Comparison of ENCODE assay signal across 1 cellular context in the genomic region with DNA sequence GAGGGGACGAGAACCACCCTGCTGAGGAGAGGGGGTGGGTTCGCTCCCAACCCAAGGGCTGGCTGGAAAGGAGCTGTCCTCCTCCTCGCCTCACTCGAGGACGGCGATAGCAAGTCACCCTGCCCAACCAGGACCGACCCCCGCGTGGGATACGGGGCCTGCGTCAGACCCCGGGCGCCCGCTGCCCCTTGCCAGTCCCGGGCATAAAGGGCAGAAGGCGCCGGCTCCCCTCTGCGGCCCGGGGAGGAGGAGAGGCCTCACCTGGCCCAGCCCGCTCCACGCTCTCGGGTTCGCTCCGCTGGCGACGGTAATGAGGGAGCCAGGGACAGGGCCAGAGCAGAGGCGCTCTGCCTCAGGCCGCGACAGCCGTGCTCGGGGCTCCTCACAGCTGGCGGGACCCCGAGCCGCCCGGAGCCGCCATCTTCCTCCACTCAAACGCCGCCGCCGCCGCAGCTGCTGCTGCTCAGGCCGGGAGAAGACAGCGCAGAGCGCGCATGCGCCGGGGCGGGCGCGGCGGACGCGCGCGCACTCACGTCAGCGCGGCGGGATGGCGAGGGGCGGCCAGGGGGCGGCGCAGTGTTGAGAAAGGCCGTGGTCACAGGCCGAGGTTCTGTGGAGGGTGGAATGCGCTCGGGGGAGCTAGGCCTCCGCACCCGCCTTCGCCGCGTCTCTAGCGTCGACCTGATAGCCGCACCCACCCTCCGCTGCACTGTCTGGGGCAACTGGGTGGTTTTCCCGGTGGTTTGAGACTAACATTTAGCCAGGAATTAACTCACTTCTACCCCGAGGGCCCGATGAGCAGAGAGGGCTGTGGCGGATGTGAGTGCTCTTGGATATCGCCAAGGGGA.
TF ChIP-seq lines count a peak whose summit lies in the region.

FBXO42 (minus strand) TSS at position 487 of the 848 bp plus-strand sequence. CDS start 37,062 bp downstream, outside the sequence.

TF ChIP-seq in K562, 482 proteins besides CTCF, POLR2A, EP300 and RAD21 (continued from another document and continues in another):
- TF ChIP-seq ZBTB8A (IDR thresholded peaks at IDR 0.05; ENCODE audit: partially characterized antibody) (no peak), MYBL2 (IDR thresholded peaks at IDR 0.05; ENCODE audit: low read depth) (no peak), MYBL2 (CRISPR knock-in tag; IDR thresholded peaks at IDR 0.05; ENCODE audit: borderline replicate concordance) (no peak), FIP1L1 (IDR thresholded peaks at IDR 0.05; ENCODE audit: low read depth, low read length, poor library complexity, severe bottlenecking) (peak; percentile 90), HMBOX1 (IDR thresholded peaks at IDR 0.05) (no peak), HOXB6 (CRISPR knock-in tag; IDR thresholded peaks at IDR 0.05; ENCODE audit: borderline replicate concordance) (no peak), MAFG (tag; conservative IDR thresholded peaks at IDR 0.05) (no peak), ZSCAN29 (IDR thresholded peaks at IDR 0.05) (no peak), NR4A1 (CRISPR knock-in tag; IDR thresholded peaks at IDR 0.05) (no peak), NR4A1 (tag; IDR thresholded peaks at IDR 0.05) (peak; percentile 73; the same call in 1 of the 2 replicates), NCOA6 (IDR thresholded peaks at IDR 0.05) (no peak), FUS (optimal IDR thresholded peaks at IDR 0.05; ENCODE audit: low read depth, low read length) (peak; percentile 89), ZNF644 (tag; IDR thresholded peaks at IDR 0.05; ENCODE audit: low read depth) (no peak), ILK (tag; IDR thresholded peaks at IDR 0.05; ENCODE audit: borderline replicate concordance, low read depth) (no peak), POLR2AphosphoS5 (IDR thresholded peaks at IDR 0.05; ENCODE audit: control insufficient read depth, insufficient read depth, low read depth, low read length) (peak; percentile 80), CGGBP1 (CRISPR knock-in tag; IDR thresholded peaks at IDR 0.05) (peak; percentile 76; the same call in 1 of the 2 replicates), CEBPG (CRISPR knock-in tag; IDR thresholded peaks at IDR 0.05) (peak; percentile 31), CEBPG (tag; conservative IDR thresholded peaks at IDR 0.05 in 1 of 2, IDR thresholded peaks at IDR 0.05 in 1 of 2) (peak in 1 of 2 experiments; percentile 51; a peak in 2 of 4 replicates), ZNF263 (CRISPR knock-in tag; IDR thresholded peaks at IDR 0.05; ENCODE audit: borderline replicate concordance) (peak; percentile 57; the same call in 1 of the 2 replicates), ZNF174 (CRISPR knock-in tag; IDR thresholded peaks at IDR 0.05) (no peak), KLF1 (tag; IDR thresholded peaks at IDR 0.05) (peak; percentile 32; the same call in 1 of the 2 replicates), ZFX (CRISPR knock-in tag; IDR thresholded peaks at IDR 0.05) (peak; percentile 99), CHAMP1 (IDR thresholded peaks at IDR 0.05) (no peak), SLC30A9 (CRISPR knock-in tag; IDR thresholded peaks at IDR 0.05) (no peak), CCNT2 (IDR thresholded peaks at IDR 0.05; ENCODE audit: borderline replicate concordance, extremely low read depth, insufficient read length, low read depth, low read length) (peak; percentile 93), PTTG1 (tag; IDR thresholded peaks at IDR 0.05; ENCODE audit: low read depth) (no peak), ATF2 (CRISPR knock-in tag; IDR thresholded peaks at IDR 0.05) (no peak), DDX20 (tag; IDR thresholded peaks at IDR 0.05; ENCODE audit: low read depth) (no peak), JUND (IDR thresholded peaks at IDR 0.05; ENCODE audit: borderline replicate concordance, low read depth, low read length) (peak; percentile 74), JUND (tag; IDR thresholded peaks at IDR 0.05; ENCODE audit: borderline replicate concordance, low read depth, low read length) (peak; percentile 42; the same call in 1 of the 3 replicates), ZNF707 (CRISPR knock-in tag; conservative IDR thresholded peaks at IDR 0.05) (0 out of 2 replicates have a peak, but pooled peaks have one; percentile 34), HNRNPLL (IDR thresholded peaks at IDR 0.05; ENCODE audit: low read depth, low read length, poor library complexity, severe bottlenecking) (peak; percentile 81), ARID1B (IDR thresholded peaks at IDR 0.05) (peak; percentile 58; the same call in 1 of the 2 replicates), ZBTB12 (CRISPR knock-in tag; IDR thresholded peaks at IDR 0.05) (peak; percentile 82), SP2 (IDR thresholded peaks at IDR 0.05; ENCODE audit: extremely low read depth, low read depth, low read length, poor library complexity, severe bottlenecking) (no peak), SMARCC2 (IDR thresholded peaks at IDR 0.05; ENCODE audit: low read depth) (peak; percentile 59; the same call in 1 of the 2 replicates), SIN3A (IDR thresholded peaks at IDR 0.05; ENCODE audit: borderline replicate concordance in 2 of 2, control insufficient read depth in 1 of 2, low read depth in 2 of 2, low read length in 2 of 2) (peak; percentile 0 to 73; a peak in 2 of 4 replicates), PHF21A (IDR thresholded peaks at IDR 0.05; ENCODE audit: borderline replicate concordance, low read depth) (no peak), BRD4 (IDR thresholded peaks at IDR 0.05) (no peak), MCM2 (IDR thresholded peaks at IDR 0.05; ENCODE audit: low read depth) (no peak), FOXM1 (IDR thresholded peaks at IDR 0.05; ENCODE audit: low read depth) (no peak), FOXM1 (CRISPR knock-in tag; IDR thresholded peaks at IDR 0.05; ENCODE audit: low read depth) (no peak; the same call in 1 of the 2 replicates), TOE1 (IDR thresholded peaks at IDR 0.05; ENCODE audit: borderline replicate concordance) (0 out of 2 replicates have a peak, but pooled peaks have one; percentile 67), TOE1 (CRISPR knock-in tag; IDR thresholded peaks at IDR 0.05; ENCODE audit: borderline replicate concordance, low read depth) (no peak), ZNF561 (CRISPR knock-in tag; conservative IDR thresholded peaks at IDR 0.05) (no peak; the same call in 1 of the 2 replicates), TARDBP (IDR thresholded peaks at IDR 0.05) (peak; percentile 73)
- TF ChIP-seq, protein P1, sequence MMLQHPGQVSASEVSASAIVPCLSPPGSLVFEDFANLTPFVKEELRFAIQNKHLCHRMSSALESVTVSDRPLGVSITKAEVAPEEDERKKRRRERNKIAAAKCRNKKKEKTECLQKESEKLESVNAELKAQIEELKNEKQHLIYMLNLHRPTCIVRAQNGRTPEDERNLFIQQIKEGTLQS (IDR thresholded peaks at IDR 0.05): no peak
- TF ChIP-seq, protein P1 (CRISPR knock-in tag; conservative IDR thresholded peaks at IDR 0.05): peak; percentile 47; the same call in 1 of the 2 replicates
- TF ChIP-seq, protein P2, sequence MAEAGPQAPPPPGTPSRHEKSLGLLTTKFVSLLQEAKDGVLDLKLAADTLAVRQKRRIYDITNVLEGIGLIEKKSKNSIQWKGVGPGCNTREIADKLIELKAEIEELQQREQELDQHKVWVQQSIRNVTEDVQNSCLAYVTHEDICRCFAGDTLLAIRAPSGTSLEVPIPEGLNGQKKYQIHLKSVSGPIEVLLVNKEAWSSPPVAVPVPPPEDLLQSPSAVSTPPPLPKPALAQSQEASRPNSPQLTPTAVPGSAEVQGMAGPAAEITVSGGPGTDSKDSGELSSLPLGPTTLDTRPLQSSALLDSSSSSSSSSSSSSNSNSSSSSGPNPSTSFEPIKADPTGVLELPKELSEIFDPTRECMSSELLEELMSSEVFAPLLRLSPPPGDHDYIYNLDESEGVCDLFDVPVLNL (CRISPR knock-in tag; IDR thresholded peaks at IDR 0.05; ENCODE audit: low read depth): no peak
- TF ChIP-seq, protein P3, sequence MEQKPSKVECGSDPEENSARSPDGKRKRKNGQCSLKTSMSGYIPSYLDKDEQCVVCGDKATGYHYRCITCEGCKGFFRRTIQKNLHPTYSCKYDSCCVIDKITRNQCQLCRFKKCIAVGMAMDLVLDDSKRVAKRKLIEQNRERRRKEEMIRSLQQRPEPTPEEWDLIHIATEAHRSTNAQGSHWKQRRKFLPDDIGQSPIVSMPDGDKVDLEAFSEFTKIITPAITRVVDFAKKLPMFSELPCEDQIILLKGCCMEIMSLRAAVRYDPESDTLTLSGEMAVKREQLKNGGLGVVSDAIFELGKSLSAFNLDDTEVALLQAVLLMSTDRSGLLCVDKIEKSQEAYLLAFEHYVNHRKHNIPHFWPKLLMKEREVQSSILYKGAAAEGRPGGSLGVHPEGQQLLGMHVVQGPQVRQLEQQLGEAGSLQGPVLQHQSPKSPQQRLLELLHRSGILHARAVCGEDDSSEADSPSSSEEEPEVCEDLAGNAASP (IDR thresholded peaks at IDR 0.05): no peak
- TF ChIP-seq, protein P4, sequence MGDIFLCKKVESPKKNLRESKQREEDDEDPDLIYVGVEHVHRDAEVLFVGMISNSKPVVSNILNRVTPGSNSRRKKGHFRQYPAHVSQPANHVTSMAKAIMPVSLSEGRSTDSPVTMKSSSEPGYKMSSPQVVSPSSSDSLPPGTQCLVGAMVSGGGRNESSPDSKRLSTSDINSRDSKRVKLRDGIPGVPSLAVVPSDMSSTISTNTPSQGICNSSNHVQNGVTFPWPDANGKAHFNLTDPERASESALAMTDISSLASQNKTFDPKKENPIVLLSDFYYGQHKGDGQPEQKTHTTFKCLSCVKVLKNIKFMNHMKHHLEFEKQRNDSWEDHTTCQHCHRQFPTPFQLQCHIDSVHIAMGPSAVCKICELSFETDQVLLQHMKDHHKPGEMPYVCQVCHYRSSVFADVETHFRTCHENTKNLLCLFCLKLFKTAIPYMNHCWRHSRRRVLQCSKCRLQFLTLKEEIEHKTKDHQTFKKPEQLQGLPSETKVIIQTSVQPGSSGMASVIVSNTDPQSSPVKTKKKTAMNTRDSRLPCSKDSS (IDR thresholded peaks at IDR 0.05; ENCODE audit: low read depth, partially characterized antibody): no peak
- TF ChIP-seq, protein P5, sequence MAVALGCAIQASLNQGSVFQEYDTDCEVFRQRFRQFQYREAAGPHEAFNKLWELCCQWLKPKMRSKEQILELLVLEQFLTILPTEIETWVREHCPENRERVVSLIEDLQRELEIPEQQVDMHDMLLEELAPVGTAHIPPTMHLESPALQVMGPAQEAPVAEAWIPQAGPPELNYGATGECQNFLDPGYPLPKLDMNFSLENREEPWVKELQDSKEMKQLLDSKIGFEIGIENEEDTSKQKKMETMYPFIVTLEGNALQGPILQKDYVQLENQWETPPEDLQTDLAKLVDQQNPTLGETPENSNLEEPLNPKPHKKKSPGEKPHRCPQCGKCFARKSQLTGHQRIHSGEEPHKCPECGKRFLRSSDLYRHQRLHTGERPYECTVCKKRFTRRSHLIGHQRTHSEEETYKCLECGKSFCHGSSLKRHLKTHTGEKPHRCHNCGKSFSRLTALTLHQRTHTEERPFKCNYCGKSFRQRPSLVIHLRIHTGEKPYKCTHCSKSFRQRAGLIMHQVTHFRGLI (CRISPR knock-in tag; IDR thresholded peaks at IDR 0.05): no peak
